Comparison of ENCODE assay signal across 24 cellular contexts in the genomic region with DNA sequence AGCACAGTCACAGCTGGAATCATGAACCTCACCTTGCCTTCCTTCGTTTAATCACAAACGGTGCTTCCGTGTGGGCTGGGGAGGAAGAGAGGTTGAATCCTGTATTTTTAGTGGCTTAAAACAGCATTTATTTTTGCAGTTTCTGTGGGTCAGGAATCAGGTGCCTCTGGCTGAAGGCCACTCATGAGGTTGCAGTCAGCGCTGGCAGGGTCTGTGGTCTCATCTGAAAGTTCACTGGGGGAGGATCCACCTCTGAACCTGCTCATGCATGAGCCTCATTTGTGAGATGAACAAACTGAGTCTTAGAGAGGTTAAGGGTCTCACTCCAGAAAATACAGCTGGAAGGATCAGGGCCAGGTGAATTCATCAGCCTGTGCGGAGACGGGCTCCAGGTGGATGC. TPM values are rescaled to one million over a fixed set of nuclear protein-coding genes. Genes with fewer than 3 reads are reported as not detected.
"Had no signal": no experiment of that assay in that cellular context is flagged by ENCODE, and none has a peak within 500 bp of the region (broad histone marks: within the 10 kb centered on the region; RNA-seq: fewer than 3 reads in every experiment).

No MANE protein-coding gene starts in this region.

- H3K4me3 Mint-ChIP-seq: IgD-negative memory B cell had no signal

- H3K36me3 ChIP-seq: SJSA1 had no signal

- DNase-seq: Kasumi-1, MM.1S, NCI-H1092 treated with DMSO at 0.1 percent for 48 hours, NCI-H1436, NCI-H187, NCI-H2029, NCI-H2081 treated with DMSO at 0.1 percent for 48 hours, NCI-H2171, NCI-H226, NCI-H446, NCI-H510A, NCI-H524 treated with DMSO at 0.1 percent for 48 hours, Right ventricle myocardium superior, RPMI8226, SIG-M5 had no signal

- H3K9me3 ChIP-seq: SJSA1 had no signal

- FAIRE-seq: HTR-8/SVneo, RCC 7860 had no signal

- H3K4me1 ChIP-seq: SJSA1 had no signal

- H3K4me3 ChIP-seq: K562, SJSA1, SK-N-MC had no signal

- H3K36me3 Mint-ChIP-seq: IgD-negative memory B cell had no signal

- H3K9me3 Mint-ChIP-seq: IgD-negative memory B cell had no signal

- H3K4me2 ChIP-seq: KMS-11 had no signal

- H3K27ac Mint-ChIP-seq: IgD-negative memory B cell had no signal

- H3K27ac ChIP-seq: HL-60, KMS-11, SJSA1, SK-N-MC had no signal

RNA-seq across cellular contexts. Expression of gene ABLIM2, which starts 17.1 kb away (rescaled TPM):
- total RNA-seq: K562, M059J had no signal
